Comparison of ENCODE assay signal across 34 cellular contexts in genomic region chr20:19349879-19350278, GRCh38.
"Had no signal": no experiment of that assay in that cellular context is flagged by ENCODE, and none has a peak within 500 bp of the region (broad histone marks: within the 10 kb centered on the region; RNA-seq: fewer than 3 reads in every experiment).

No MANE protein-coding gene starts in this region.

- H3K9me3 ChIP-seq: MG63 had no signal

- H3K36me3 ChIP-seq: MG63 had no signal

- DNase-seq: Karpas-422, Kasumi-1, MG63, MM.1S, MV-4-11, NCI-H1048, NCI-H1092, NCI-H1092 treated with DMSO at 0.1 percent for 48 hours, NCI-H1105, NCI-H1105 treated with DMSO at 0.1 percent for 48 hours, NCI-H1417, NCI-H1417 treated with DMSO at 0.1 percent for 48 hours, NCI-H1436, NCI-H1436 treated with DMSO at 0.1 percent for 48 hours, NCI-H146, NCI-H1694, NCI-H1694 treated with DMSO at 0.1 percent for 48 hours, NCI-H187, NCI-H187 treated with DMSO at 0.1 percent for 48 hours, NCI-H1930, NCI-H2029, NCI-H2029 treated with DMSO at 0.1 percent for 48 hours, NCI-H2081, NCI-H2081 treated with DMSO at 0.1 percent for 48 hours, NCI-H2107, NCI-H2171, NCI-H2171 treated with DMSO at 0.1 percent for 48 hours, NCI-H2227 treated with DMSO at 0.1 percent for 48 hours, NCI-H226, NCI-H345, NCI-H446, NCI-H446 treated with DMSO at 0.1 percent for 48 hours, NCI-H510A had no signal

- H3K27ac ChIP-seq: KMS-11 had no signal

- H3K27me3 ChIP-seq: MG63 had no signal

- H3K4me3 ChIP-seq: MG63 had no signal
